In genomic region chr11:66112640-66113098, GRCh38 we compare ENCODE assay signal across 8 cellular contexts. TPM values are rescaled to one million over a fixed set of nuclear protein-coding genes. Genes with fewer than 3 reads are reported as not detected.
DNase-seq lines count a peak whose midpoint lies in the region; ATAC-seq and TF ChIP-seq lines count a peak whose summit lies in the region.

No MANE protein-coding gene starts in this region.

- TF ChIP-seq CTCF in astrocyte of the cerebellum (IDR thresholded peaks at IDR 0.05; ENCODE audit: low read depth, low read length, missing control alignments) = no peak

- ATAC-seq in HG03196 (IDR thresholded peaks at IDR 0.05; ENCODE audit: unreplicated experiment) (no peak), GM21381 (IDR thresholded peaks at IDR 0.05; ENCODE audit: unreplicated experiment) (no peak), HG03378 (IDR thresholded peaks at IDR 0.05; ENCODE audit: unreplicated experiment) (no peak)

- H4K20me1 ChIP-seq in BLaER1 = peaks cover 65% of the 10 kb centered on the region
- H4K20me1 ChIP-seq in Karpas-422 (ENCODE audit: insufficient read depth, low read depth, low read length) = no peaks in the 10 kb centered on the region

- H3K27me3 ChIP-seq in BLaER1 (no peaks in the 10 kb centered on the region), Karpas-422 (ENCODE audit: low read length) (no peaks in the 10 kb centered on the region)

- in situ Hi-C loops in astrocyte of the cerebellum (cut with HindIII; ENCODE audit: low sequenced_read_pairs) = no loop called here

- no peaks in the 10 kb centered on the region for H3K9me3 ChIP-seq in BLaER1
- no peaks in the 10 kb centered on the region for H3K9me3 ChIP-seq in Karpas-422 (ENCODE audit: low read length)

- H3K9ac ChIP-seq in BLaER1 = no peak overlapping the region
- peak overlapping the region; percentile 62 for H3K9ac ChIP-seq in Karpas-422 (ENCODE audit: low read length)

- peaks cover 98% of the 10 kb centered on the region for H3K79me2 ChIP-seq in Karpas-422 (ENCODE audit: low read length)

- peak overlapping the region; percentile 44 for H3K4me2 ChIP-seq in BLaER1
- peak overlapping the region; percentile 68 for H3K4me2 ChIP-seq in Karpas-422 (ENCODE audit: low read depth, low read length, poor library complexity, severe bottlenecking)

- H3K36me3 ChIP-seq in BLaER1 = no peaks in the 10 kb centered on the region
- H3K36me3 ChIP-seq in Karpas-422 (ENCODE audit: insufficient read depth, low read length) = no peaks in the 10 kb centered on the region

- no peak overlapping the region for H3K27ac ChIP-seq in BLaER1
- peak overlapping the region; percentile 91 for H3K27ac ChIP-seq in Karpas-422 (ENCODE audit: low read length)

- no peaks in the 10 kb centered on the region for H3K9me2 ChIP-seq in Karpas-422 (replicated peaks; ENCODE audit: insufficient read depth, low read length)

- no peak overlapping the region for H2AFZ ChIP-seq in Karpas-422 (ENCODE audit: low read length)

- DNase-seq in Karpas-422 (peak; percentile 69), astrocyte of the cerebellum (ENCODE audit: low read depth) (peak; percentile 65), medulla oblongata (ENCODE audit: extremely low spot score) (peak; percentile 27)
- no peak for DNase-seq in NK-92 treated with Interleukin-12 subunit alpha and Interleukin-12 subunit beta, amount 100 ng/mL, for 24 hours (lab: John Stamatoyannopoulos, UW)

- H3K4me1 ChIP-seq in BLaER1 (peaks cover 73% of the 10 kb centered on the region), Karpas-422 (ENCODE audit: low read length) (peaks cover 93% of the 10 kb centered on the region)

- H3K4me3 ChIP-seq in BLaER1 (no peak overlapping the region), Karpas-422 (ENCODE audit: low read length) (peak overlapping the region; percentile 51), astrocyte of the cerebellum (ENCODE audit: low read depth, low read length) (no peak overlapping the region)

RNA-seq across cellular contexts. Expression of gene PACS1, which starts 42.6 kb away (rescaled TPM):
- 60.5 and 81.1 TPM in 2 replicates for total RNA-seq in Karpas-422 (2014; rRNA removed; shearing (Covaris generic); ENCODE audit: low replicate concordance)
